Comparison of ENCODE assay signal across 1 cellular context in genomic region chr17:41547378-41547841, GRCh38.
TF ChIP-seq lines count a peak whose summit lies in the region.

No MANE protein-coding gene starts in this region.

TF ChIP-seq in IMR-90, 13 proteins besides CTCF, POLR2A, EP300 and RAD21 (continued from another document):
- TF ChIP-seq ELK1 (IDR thresholded peaks at IDR 0.05; ENCODE audit: borderline replicate concordance, low read depth, low read length): no peak
- no peak for TF ChIP-seq MXI1 (IDR thresholded peaks at IDR 0.05; ENCODE audit: borderline replicate concordance, low read depth, low read length)
